ENCODE assay signal across 21 cellular contexts in the genomic region with DNA sequence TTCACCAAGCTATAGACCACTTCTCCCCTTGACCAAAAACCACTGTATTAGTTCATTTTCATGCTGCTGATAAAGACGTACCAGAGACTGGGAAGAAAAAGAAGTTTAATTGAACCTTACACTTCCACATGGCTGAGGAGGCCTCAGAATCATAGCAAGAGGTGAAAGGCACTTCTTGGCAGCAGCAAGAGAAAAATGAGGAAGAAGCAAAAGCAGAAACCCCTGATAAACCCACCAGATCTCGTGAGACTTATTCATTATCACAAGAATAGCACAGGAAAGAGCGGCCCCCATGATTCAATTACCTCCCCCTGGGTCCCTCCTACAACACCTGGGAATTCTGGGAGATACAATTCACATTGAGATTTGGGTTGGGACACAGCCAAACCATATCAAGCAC.
DNase-seq lines count a peak whose midpoint lies in the region; ATAC-seq and TF ChIP-seq lines count a peak whose summit lies in the region.
"Had no signal": no experiment of that assay in that cellular context is flagged by ENCODE, and none has a peak within 500 bp of the region (broad histone marks: within the 10 kb centered on the region; RNA-seq: fewer than 3 reads in every experiment).

No MANE protein-coding gene starts in this region.

- no peaks in the 10 kb centered on the region for H3K27me3 Mint-ChIP-seq in activated CD4-positive, alpha-beta T cell treated with anti-CD3 and anti-CD28 coated beads for 36 hours
- no peaks in the 10 kb centered on the region for H3K27me3 Mint-ChIP-seq in CD4-positive, alpha-beta T cell
- no peaks in the 10 kb centered on the region for H3K27me3 Mint-ChIP-seq in activated naive CD8-positive, alpha-beta T cell

- intact Hi-C loops in activated CD4-positive, alpha-beta T cell treated with anti-CD3 and anti-CD28 coated beads for 36 hours (cut with DNase I, micrococcal nuclease) = no loop called here
- intact Hi-C loops in CD4-positive, alpha-beta T cell (cut with DNase I, micrococcal nuclease) = no loop called here
- intact Hi-C loops in left cardiac atrium (cut with DNase I) = no loop called here

- H3K4me3 ChIP-seq in OCI-LY3 (ENCODE audit: low read length) = no peak overlapping the region
- H3K4me3 ChIP-seq: heart right ventricle, K562, prostate gland had no signal

- H3K4me1 ChIP-seq in OCI-LY3 (ENCODE audit: low read length) = peaks cover 8% of the 10 kb centered on the region
- H3K4me1 ChIP-seq: prostate gland had no signal

- peak overlapping the region; percentile 79 for H3K27ac Mint-ChIP-seq in activated CD4-positive, alpha-beta T cell treated with anti-CD3 and anti-CD28 coated beads for 36 hours
- H3K27ac Mint-ChIP-seq in CD4-positive, alpha-beta T cell = peak overlapping the region; percentile 80
- peak overlapping the region; percentile 75 for H3K27ac Mint-ChIP-seq in activated naive CD8-positive, alpha-beta T cell
- H3K27ac Mint-ChIP-seq: T-helper 1 cell treated with Interleukin-12 subunit alpha and Interleukin-12 subunit beta and Interleukin-4 antibody, amounts not matched to agents 30 μg/mL and 1 μg/mL, for 36 hours had no signal

- POLR2A ChIA-PET in activated CD4-positive, alpha-beta T cell treated with anti-CD3 and anti-CD28 coated beads for 36 hours (lab: Charles Lee) = no interaction called here
- POLR2A ChIA-PET in CD4-positive, alpha-beta T cell (lab: Charles Lee) = no interaction called here

- no peak for ATAC-seq in activated CD4-positive, alpha-beta T cell treated with anti-CD3 and anti-CD28 coated beads for 36 hours
- ATAC-seq in CD4-positive, alpha-beta T cell (ENCODE audit: poor library complexity) = no peak
- ATAC-seq in left cardiac atrium = no peak
- ATAC-seq in HG03196 (IDR thresholded peaks at IDR 0.05; ENCODE audit: unreplicated experiment) = no peak
- no peak for ATAC-seq in GM21717 (IDR thresholded peaks at IDR 0.05; ENCODE audit: unreplicated experiment)
- ATAC-seq: heart right ventricle, K562 had no signal

- no peaks in the 10 kb centered on the region for H3K9me3 Mint-ChIP-seq in activated CD4-positive, alpha-beta T cell treated with anti-CD3 and anti-CD28 coated beads for 36 hours (ENCODE audit: low read depth)
- H3K9me3 Mint-ChIP-seq in CD4-positive, alpha-beta T cell = no peaks in the 10 kb centered on the region
- no peaks in the 10 kb centered on the region for H3K9me3 Mint-ChIP-seq in activated naive CD8-positive, alpha-beta T cell (ENCODE audit: low read depth)
- H3K9me3 Mint-ChIP-seq: T-helper 1 cell treated with Interleukin-12 subunit alpha and Interleukin-12 subunit beta and Interleukin-4 antibody, amounts not matched to agents 30 μg/mL and 1 μg/mL, for 36 hours had no signal

- H3K4me3 Mint-ChIP-seq in activated CD4-positive, alpha-beta T cell treated with anti-CD3 and anti-CD28 coated beads for 36 hours = no peak overlapping the region
- no peak overlapping the region for H3K4me3 Mint-ChIP-seq in CD4-positive, alpha-beta T cell
- no peak overlapping the region for H3K4me3 Mint-ChIP-seq in activated naive CD8-positive, alpha-beta T cell
- H3K4me3 Mint-ChIP-seq: T-helper 1 cell treated with Interleukin-12 subunit alpha and Interleukin-12 subunit beta and Interleukin-4 antibody, amounts not matched to agents 30 μg/mL and 1 μg/mL, for 36 hours had no signal

- H3K36me3 ChIP-seq in OCI-LY3 (replicated peaks; ENCODE audit: low read depth, low read length) = no peaks in the 10 kb centered on the region
- H3K36me3 ChIP-seq: prostate gland had no signal

- DNase-seq in activated CD4-positive, alpha-beta T cell treated with anti-CD3 and anti-CD28 coated beads for 36 hours = no peak
- no peak for DNase-seq in activated CD4-positive, alpha-beta T cell treated with anti-CD3 and anti-CD28 coated beads for 1 hour
- DNase-seq in CD4-positive, alpha-beta T cell = no peak
- no peak for DNase-seq in left cardiac atrium
- DNase-seq: activated CD4-positive, alpha-beta T cell treated with anti-CD3 and anti-CD28 coated beads, Interleukin-2, amount 50 U/mL, for 48 hours; activated naive CD4-positive, alpha-beta T cell treated with anti-CD3 and anti-CD28 coated beads, Interleukin-2, amount 50 U/mL, for 16 hours; activated T-cell treated with anti-CD3 and anti-CD28 coated beads for 4 hours; AML-193; DMS79 treated with DMSO at 0.1 percent for 48 hours; foreskin fibroblast; heart right ventricle; NCI-H1694; NCI-H524 treated with DMSO at 0.1 percent for 48 hours had no signal

- peaks cover 42% of the 10 kb centered on the region for H3K4me1 Mint-ChIP-seq in activated CD4-positive, alpha-beta T cell treated with anti-CD3 and anti-CD28 coated beads for 36 hours
- H3K4me1 Mint-ChIP-seq in CD4-positive, alpha-beta T cell (ENCODE audit: low read depth) = peaks cover 8% of the 10 kb centered on the region
- H3K4me1 Mint-ChIP-seq in activated naive CD8-positive, alpha-beta T cell (ENCODE audit: low read depth) = peaks cover 7% of the 10 kb centered on the region

- peaks cover 24% of the 10 kb centered on the region for H3K36me3 Mint-ChIP-seq in activated CD4-positive, alpha-beta T cell treated with anti-CD3 and anti-CD28 coated beads for 36 hours (ENCODE audit: low read depth)
- peaks cover 84% of the 10 kb centered on the region for H3K36me3 Mint-ChIP-seq in CD4-positive, alpha-beta T cell (ENCODE audit: low read depth)
- H3K36me3 Mint-ChIP-seq in activated naive CD8-positive, alpha-beta T cell = no peaks in the 10 kb centered on the region

- H4K20me1 ChIP-seq in OCI-LY3 (ENCODE audit: insufficient read depth, low read length) = no peaks in the 10 kb centered on the region

- no peak overlapping the region for H3K27ac ChIP-seq in CD4-positive, alpha-beta T cell (ENCODE audit: low read depth, low read length)
- H3K27ac ChIP-seq in OCI-LY3 (ENCODE audit: low read length) = no peak overlapping the region
- H3K27ac ChIP-seq: prostate gland had no signal

- H3K9ac ChIP-seq in OCI-LY3 (ENCODE audit: low read length) = no peak overlapping the region

- CTCF ChIA-PET in activated CD4-positive, alpha-beta T cell treated with anti-CD3 and anti-CD28 coated beads for 36 hours (lab: Charles Lee) = interaction anchor here (0.8 to 1.2 kb wide), 3 partner anchors 8 to 307 kb away, joined by 3 to 4 read pairs (median 3); no protein-coding TSS in a partner anchor
- CTCF ChIA-PET in CD4-positive, alpha-beta T cell (lab: Charles Lee) = interaction anchor here (1.1 kb wide), 1 partner anchor 11 kb away, joined by 3 read pairs; no protein-coding TSS in a partner anchor

- H3K9me3 ChIP-seq in CD4-positive, alpha-beta T cell (ENCODE audit: control insufficient read depth, low read length) = no peaks in the 10 kb centered on the region
- no peaks in the 10 kb centered on the region for H3K9me3 ChIP-seq in OCI-LY3 (ENCODE audit: insufficient read depth, low read length)
- H3K9me3 ChIP-seq: heart right ventricle, neutrophil, prostate gland had no signal

- no peak overlapping the region for H2AFZ ChIP-seq in OCI-LY3 (ENCODE audit: low read depth, low read length)

- no peak for TF ChIP-seq CTCF in CD4-positive, alpha-beta T cell (IDR thresholded peaks at IDR 0.05)
- no peak for TF ChIP-seq CTCF in OCI-LY3 (IDR thresholded peaks at IDR 0.05; ENCODE audit: low read depth, low read length)

- no peaks in the 10 kb centered on the region for H3K27me3 ChIP-seq in CD4-positive, alpha-beta T cell (ENCODE audit: control insufficient read depth, insufficient read depth, low read length)
- H3K27me3 ChIP-seq in OCI-LY3 (ENCODE audit: low read depth, low read length) = no peaks in the 10 kb centered on the region
- H3K27me3 ChIP-seq: neutrophil had no signal

- peak overlapping the region; percentile 1; the same call in 1 of the 2 replicates for H3K4me2 ChIP-seq in OCI-LY3 (ENCODE audit: low read length)

- no peaks in the 10 kb centered on the region for H3K79me2 ChIP-seq in OCI-LY3 (ENCODE audit: low read length)
